In the genomic region with DNA sequence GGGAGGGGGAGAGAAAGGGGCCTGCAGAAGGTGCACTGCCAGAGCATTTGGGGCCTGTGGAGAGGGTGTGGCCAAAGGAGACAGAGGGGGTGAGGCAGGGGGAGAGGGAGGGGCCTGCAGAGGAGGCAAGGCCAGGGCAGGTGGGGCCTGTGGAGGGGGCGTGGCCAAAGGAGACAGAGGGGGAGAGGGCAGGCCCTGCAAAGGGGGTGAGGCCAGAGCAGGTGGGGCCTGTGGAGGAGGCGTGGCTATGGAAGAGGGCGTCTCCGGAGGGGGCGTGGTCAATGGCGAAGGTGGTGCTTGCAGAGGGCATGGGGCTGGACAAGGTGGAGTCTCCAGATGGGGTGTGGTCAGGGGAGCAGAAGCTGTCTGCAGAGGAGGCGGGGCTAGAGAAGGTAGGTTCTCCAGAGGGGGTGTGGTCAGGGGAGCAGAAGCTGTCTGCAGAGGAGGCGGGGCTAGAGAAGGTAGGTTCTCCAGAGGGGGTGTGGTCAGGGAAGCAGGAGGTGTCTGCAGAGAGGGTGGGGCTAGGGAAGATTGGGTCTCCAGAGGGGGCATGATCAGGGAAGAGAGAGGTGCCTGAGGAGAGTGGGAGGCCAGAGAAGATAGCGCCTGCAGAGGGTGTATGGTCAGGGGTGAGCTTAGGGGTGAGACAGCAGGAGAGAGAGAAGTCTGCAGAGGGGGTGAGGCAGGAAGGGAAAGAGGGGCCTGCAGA, we compare ENCODE assay signal across 9 cellular contexts. TPM values are rescaled to one million over a fixed set of nuclear protein-coding genes. Genes with fewer than 3 reads are reported as not detected.
A peak's percentile ranks its signal among the peaks of the same experiment; 100 is the strongest.
DNase-seq lines count a peak whose midpoint lies in the region; ATAC-seq and TF ChIP-seq lines count a peak whose summit lies in the region.
"Had no signal": no experiment of that assay in that cellular context is flagged by ENCODE, and none has a peak within 500 bp of the region (broad histone marks: within the 10 kb centered on the region; RNA-seq: fewer than 3 reads in every experiment).

No MANE protein-coding gene starts in this region.

- no peak overlapping the region for H4K8ac ChIP-seq in mesendoderm (ENCODE audit: low read depth, low read length)

- H3K79me2 ChIP-seq in mesendoderm (ENCODE audit: control insufficient read depth, insufficient read depth, low read length), result no peaks in the 10 kb centered on the region

- H3K9ac ChIP-seq in HUES6 (ENCODE audit: low read length), result no peak overlapping the region
- H3K9ac ChIP-seq in mesendoderm (ENCODE audit: low read length), result no peak overlapping the region

- peak overlapping the region in 4 of 5 experiments; percentile 86 to 99 (median 96) for H3K27ac Mint-ChIP-seq in brain

- no peak overlapping the region for H2BK120ac ChIP-seq in mesendoderm (ENCODE audit: low read depth, low read length)

- TF ChIP-seq CTCF in brain (conservative IDR thresholded peaks at IDR 0.05), result no peak

- H3K27ac ChIP-seq in HUES6 (ENCODE audit: low read depth, low read length) (no peak overlapping the region), mesendoderm (ENCODE audit: low read depth, low read length) (no peak overlapping the region)
- H3K27ac ChIP-seq: neutrophil had no signal

- peak; percentile 63 for DNase-seq in EH (ENCODE audit: low read depth)
- peak; percentile 94 for DNase-seq in SKM-1 (lab: John Stamatoyannopoulos, UW; ENCODE audit: unreplicated experiment)
- peak; percentile 81 for DNase-seq in mesendoderm

- peaks cover 0 to 2% (median 0%) of the 10 kb centered on the region in 5 experiments for H3K9me3 Mint-ChIP-seq in brain

- no peaks in the 10 kb centered on the region for H3K79me1 ChIP-seq in mesendoderm (ENCODE audit: low read length)

- peaks cover 13% of the 10 kb centered on the region for H3K4me1 ChIP-seq in HUES6 (ENCODE audit: control insufficient read depth, insufficient read depth, low read length)
- no peaks in the 10 kb centered on the region for H3K4me1 ChIP-seq in mesendoderm (ENCODE audit: control insufficient read depth, low read depth, low read length)

- no peaks in the 10 kb centered on the region for H3K9me3 ChIP-seq in HUES6 (ENCODE audit: control insufficient read depth, insufficient read depth, low read depth, low read length)
- H3K9me3 ChIP-seq: neutrophil had no signal

- no peak overlapping the region for H2AK5ac ChIP-seq in mesendoderm (ENCODE audit: low read length)

- no peak overlapping the region for H3K4me2 ChIP-seq in mesendoderm (ENCODE audit: low read length)

- no peak overlapping the region for H3K23ac ChIP-seq in mesendoderm (ENCODE audit: low read length)

- H3K18ac ChIP-seq in mesendoderm (ENCODE audit: low read length), result no peak overlapping the region

- H4K5ac ChIP-seq in mesendoderm (ENCODE audit: low read length), result no peak overlapping the region

- ATAC-seq in HG03039 (IDR thresholded peaks at IDR 0.05; ENCODE audit: unreplicated experiment), result no peak
- no peak for ATAC-seq in HG03521 (IDR thresholded peaks at IDR 0.05; ENCODE audit: unreplicated experiment)
- ATAC-seq in HG03460 (IDR thresholded peaks at IDR 0.05; ENCODE audit: unreplicated experiment), result no peak

- no peaks in the 10 kb centered on the region for H3K27me3 Mint-ChIP-seq in brain

- no CpG with 5 or more reads among the region's 9 CpGs for WGBS in mesendoderm (ENCODE audit: extremely low coverage, insufficient coverage, low lambda C conversion rate)

- H2BK5ac ChIP-seq in mesendoderm (ENCODE audit: low read length), result no peak overlapping the region

- H3K4ac ChIP-seq in mesendoderm (ENCODE audit: low read depth, low read length), result no peak overlapping the region

- H2BK15ac ChIP-seq in mesendoderm (replicated peaks; ENCODE audit: low read depth), result no peak overlapping the region

- H3K56ac ChIP-seq in mesendoderm (ENCODE audit: low read length), result no peak overlapping the region

- peaks cover 33% of the 10 kb centered on the region for H3K4me1 Mint-ChIP-seq in brain

- peaks cover 11% of the 10 kb centered on the region for H3K36me3 Mint-ChIP-seq in brain

- peak overlapping the region; percentile 57 for H3K4me3 ChIP-seq in HUES6 (ENCODE audit: low read depth, low read length)
- H3K4me3 ChIP-seq in mesendoderm (ENCODE audit: low read length), result no peak overlapping the region

- H3K36me3 ChIP-seq in HUES6 (ENCODE audit: control insufficient read depth, insufficient read depth, low read length) (no peaks in the 10 kb centered on the region), mesendoderm (ENCODE audit: control insufficient read depth, insufficient read depth, low read length) (no peaks in the 10 kb centered on the region)
- H3K36me3 ChIP-seq: neutrophil had no signal

- peaks cover 51% of the 10 kb centered on the region for H3K27me3 ChIP-seq in HUES6 (ENCODE audit: control insufficient read depth, insufficient read depth, low read length)
- H3K27me3 ChIP-seq in mesendoderm (ENCODE audit: insufficient read depth, low read length, poor library complexity), result peaks cover 9% of the 10 kb centered on the region

- H3K4me3 Mint-ChIP-seq in brain, result peak overlapping the region; percentile 77 to 87 (median 82)

RNA-seq across cellular contexts. Expression of a gene that starts 3.5 kb away (rescaled TPM):
- 142 TPM for polyA plus RNA-seq in brain (ENCODE audit: insufficient read depth, low read depth, low replicate concordance)
- 4.7 TPM for polyA plus RNA-seq in mesendoderm (2013, experiment 1 of 2)
- 4.6 TPM for polyA plus RNA-seq in mesendoderm (2013, experiment 2 of 2)

RNA-seq across cellular contexts. Expression of a gene that starts 17.6 kb away (rescaled TPM):
- 1.3 TPM for polyA plus RNA-seq in brain (ENCODE audit: insufficient read depth, low read depth, low replicate concordance)
- polyA plus RNA-seq in mesendoderm (2013, experiment 1 of 2), result 0.88 TPM
- polyA plus RNA-seq in mesendoderm (2013, experiment 2 of 2), result 1.0 TPM

RNA-seq across cellular contexts. Expression of a gene that starts 33.0 kb away (rescaled TPM):
- 76.0 TPM for polyA plus RNA-seq in brain (ENCODE audit: insufficient read depth, low read depth, low replicate concordance)
- polyA plus RNA-seq in mesendoderm (2013, experiment 1 of 2), result 27.9 TPM
- polyA plus RNA-seq in mesendoderm (2013, experiment 2 of 2), result 27.3 TPM

RNA-seq across cellular contexts. Expression of a gene that starts 40.7 kb away (rescaled TPM):
- 45.3 TPM for polyA plus RNA-seq in brain (ENCODE audit: insufficient read depth, low read depth, low replicate concordance)
- 1.5 TPM for polyA plus RNA-seq in mesendoderm (2013, experiment 1 of 2)
- 1.5 TPM for polyA plus RNA-seq in mesendoderm (2013, experiment 2 of 2)

RNA-seq across cellular contexts. Expression of a gene that starts 43.9 kb away (rescaled TPM):
- polyA plus RNA-seq in brain (ENCODE audit: insufficient read depth, low read depth, low replicate concordance), result 13.6 TPM
- 0.69 TPM for polyA plus RNA-seq in mesendoderm (2013, experiment 1 of 2)
- 0.69 TPM for polyA plus RNA-seq in mesendoderm (2013, experiment 2 of 2)
